ENCODE assay signal across 8 cellular contexts in the genomic region with DNA sequence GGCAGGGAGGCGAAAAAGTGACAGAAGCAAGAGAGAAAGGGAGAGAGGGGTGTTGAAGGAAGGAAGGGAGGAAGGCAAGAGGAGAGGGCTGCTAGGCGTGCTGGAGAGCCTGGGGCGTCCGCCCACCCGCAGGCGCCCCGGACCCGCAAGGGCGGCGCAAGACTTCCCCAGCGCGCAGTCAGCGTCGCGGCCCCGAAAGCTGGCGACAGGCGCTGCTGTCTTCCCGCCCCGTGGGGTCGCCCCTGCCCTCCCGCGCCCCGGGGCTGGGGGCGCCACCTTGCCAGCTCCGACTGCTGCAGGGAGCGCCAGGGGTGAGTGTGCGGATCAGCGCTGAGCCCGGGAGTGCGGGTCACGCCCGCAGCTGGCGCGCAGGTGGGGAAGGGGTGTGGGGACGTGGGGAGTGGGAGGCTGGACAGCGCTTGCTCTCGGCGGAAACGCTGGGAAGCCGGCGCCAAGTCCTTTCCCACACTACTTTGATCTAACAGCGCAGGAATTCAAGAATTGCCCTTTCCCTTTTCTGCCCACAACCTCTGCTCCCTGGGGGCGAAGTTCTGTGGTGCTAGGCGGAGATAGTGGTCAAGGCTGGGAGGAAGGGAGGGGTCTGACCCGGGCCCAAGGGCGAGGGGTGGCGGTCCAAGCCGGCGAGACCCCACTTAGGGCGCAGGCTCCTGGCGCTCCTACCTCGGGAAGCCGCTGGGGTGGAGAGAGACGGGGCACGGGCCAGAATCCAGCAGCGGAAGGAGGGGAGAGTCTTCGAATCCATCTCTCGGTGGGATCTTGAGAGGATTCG. TPM values are rescaled to one million over a fixed set of nuclear protein-coding genes. Genes with fewer than 3 reads are reported as not detected.
A peak's percentile ranks its signal among the peaks of the same experiment; 100 is the strongest.
DNase-seq lines count a peak whose midpoint lies in the region; ATAC-seq, FAIRE-seq and TF ChIP-seq lines count a peak whose summit lies in the region.

A gene (plus strand): TSS at position 175 of the 790 bp plus-strand sequence.

- TF ChIP-seq CTCF in fibroblast of villous mesenchyme (IDR thresholded peaks at IDR 0.05; ENCODE audit: insufficient read depth, low read depth, low read length) (no peak), pancreas (IDR thresholded peaks at IDR 0.05) (no peak)

- no peaks in the 10 kb centered on the region for H3K36me3 ChIP-seq in pancreas

- H3K4me3 Mint-ChIP-seq in T-cell = peak within 1 kb of the TSS; percentile 64 to 82 (median 72)

- no peaks in the 10 kb centered on the region for H3K36me3 Mint-ChIP-seq in T-cell

- intact Hi-C loops in pancreas (cut with DNase I) = no loop called here

- H3K27me3 Mint-ChIP-seq in T-cell = peaks cover 58 to 62% of the 10 kb centered on the region in 2 donors

- FAIRE-seq in pancreas (lab: Jason Lieb, UNC) = no peak

- ATAC-seq in GM18498 (IDR thresholded peaks at IDR 0.05; ENCODE audit: unreplicated experiment) (peak; percentile 49), T-cell (replicated peaks in 1 of 4) (peak in 2 of 4 experiments; percentile 30 to 52), pancreas (peak; percentile 65 to 82 (median 76)), GM18907 (IDR thresholded peaks at IDR 0.05; ENCODE audit: unreplicated experiment) (no peak), GM21526 (IDR thresholded peaks at IDR 0.05; ENCODE audit: low FRiP score, unreplicated experiment) (no peak)

- H3K4me1 ChIP-seq in pancreas = peaks cover 0 to 4% (median 0%) of the 10 kb centered on the region in 3 donors

- H3K27me3 ChIP-seq in pancreas = peaks cover 0 to 14% (median 1%) of the 10 kb centered on the region in 4 donors

- CTCF ChIA-PET in T-cell (lab: Charles Lee) = no interaction called here

- H3K9me3 ChIP-seq in pancreas = no peaks in the 10 kb centered on the region

- H3K4me3 ChIP-seq in fibroblast of villous mesenchyme (ENCODE audit: low read depth, low read length) (peak within 1 kb of the TSS; percentile 23), pancreas (peak within 1 kb of the TSS; percentile 14 to 70 (median 38))

- H3K27ac ChIP-seq in pancreas = peak within 1 kb of the TSS in 1 of 4 donors; percentile 30

- H3K9me3 Mint-ChIP-seq in T-cell = no peaks in the 10 kb centered on the region

- POLR2A ChIA-PET in T-cell (lab: Charles Lee) = no interaction called here

- peak within 1 kb of the TSS in 1 of 2 donors; percentile 8 for H3K27ac Mint-ChIP-seq in T-cell

- DNase-seq in T-cell (peak in 1 of 34 experiments; percentile 0), fibroblast of villous mesenchyme (ENCODE audit: low read depth) (no peak), pancreas (peak in 5 of 6 donors; percentile 13 to 69 (median 31)), nucleus accumbens (lab: John Stamatoyannopoulos, UW) (no peak), activated gamma-delta T cell (lab: John Stamatoyannopoulos, UW) (no peak)

- peaks cover 26 to 34% (median 28%) of the 10 kb centered on the region in 3 donors for H3K4me1 Mint-ChIP-seq in T-cell

- 0 to 1% methylated on average over 60 of the region's 60 CpGs for WGBS in pancreas, 2 donors

RNA-seq across cellular contexts. Expression of the gene that starts here (rescaled TPM):
- total RNA-seq in T-cell = under 1 TPM in 3 of 5 donors, not detected in 2; 0.15 to 0.20 (median 0.15) TPM
- under 0.01 TPM in 2 replicates for total RNA-seq in fibroblast of villous mesenchyme
- total RNA-seq in pancreas = under 1 TPM; 0.09 to 0.58 (median 0.35) TPM
- polyA plus RNA-seq in pancreas = under 1 TPM; 0.15 to 0.68 TPM

Comparison
In these comparisons a context has a peak if more than half of its experiments do, and no peak if none do; other contexts are left out.
1. Peak in DNase-seq, ATAC-seq and H3K4me3 ChIP-seq in pancreas; RNA of the gene not detected or under 1 TPM.